ENCODE assay signal across 22 cellular contexts in genomic region chr5:128673970-128674369, GRCh38.
"Had no signal": no experiment of that assay in that cellular context is flagged by ENCODE, and none has a peak within 500 bp of the region (broad histone marks: within the 10 kb centered on the region; RNA-seq: fewer than 3 reads in every experiment).

No MANE protein-coding gene starts in this region.

- H3K27ac ChIP-seq: adrenal gland, breast epithelium, left ventricle myocardium inferior, prostate gland, right atrium auricular region, thyroid gland had no signal

- H3K36me3 ChIP-seq: adrenal gland, breast epithelium, left ventricle myocardium inferior, prostate gland, right atrium auricular region, thyroid gland had no signal

- H3K4me3 Mint-ChIP-seq: activated naive CD4-positive, alpha-beta T cell treated with anti-CD3 and anti-CD28 coated beads, Interleukin-2, amount 50 U/mL, for 24 hours; dendritic cell treated with granulocyte-macrophage colony-stimulating factor and Interleukin-4, amounts not matched to agents 40 ng/mL and 50 ng/mL, for 4 days; neural crest cell had no signal

- H3K9me3 Mint-ChIP-seq: dendritic cell treated with granulocyte-macrophage colony-stimulating factor and Interleukin-4, amounts not matched to agents 40 ng/mL and 50 ng/mL, for 4 days had no signal

- DNase-seq: activated CD4-positive, CD25-positive, alpha-beta regulatory T cell treated with anti-CD3 and anti-CD28 coated beads, Interleukin-2, amount 50 U/mL, for 72 hours; activated CD8-positive, alpha-beta memory T cell treated with anti-CD3 and anti-CD28 coated beads for 24 hours; activated CD8-positive, alpha-beta memory T cell treated with anti-CD3 and anti-CD28 coated beads, Interleukin-2, amount 50 U/mL, for 48 hours; activated gamma-delta T cell; adrenal gland; effector memory CD4-positive, alpha-beta T cell; foreskin fibroblast; hypothalamus; left ventricle myocardium inferior; mammary epithelial cell; stimulated activated CD4-positive, alpha-beta T cell treated with anti-CD3 and anti-CD28 coated beads, Interleukin-12 subunit alpha, Interleukin-12 subunit beta, amount 100 ng/mL, for 4 hours; stimulated activated CD4-positive, alpha-beta T cell treated with anti-CD3 and anti-CD28 coated beads, Interleukin-1b, Interleukin-23, amount 100 ng/mL, for 48 hours; stimulated activated CD8-positive, alpha-beta memory T cell treated with anti-CD3 and anti-CD28 coated beads, Interleukin-4, amount 100 ng/mL, for 48 hours; stimulated activated naive CD4-positive, alpha-beta T cell treated with Interleukin-2 at 50 U/mL for 16 hours; T1000; thyroid gland had no signal

- H3K4me3 ChIP-seq: adrenal gland, breast epithelium, left ventricle myocardium inferior, prostate gland, right atrium auricular region, thyroid gland had no signal

- H3K27me3 Mint-ChIP-seq: activated naive CD4-positive, alpha-beta T cell treated with anti-CD3 and anti-CD28 coated beads, Interleukin-2, amount 50 U/mL, for 24 hours; dendritic cell treated with granulocyte-macrophage colony-stimulating factor and Interleukin-4, amounts not matched to agents 40 ng/mL and 50 ng/mL, for 4 days had no signal

- H3K4me1 ChIP-seq: adrenal gland, breast epithelium, left ventricle myocardium inferior, prostate gland, right atrium auricular region, thyroid gland had no signal

- H3K4me1 Mint-ChIP-seq: activated naive CD4-positive, alpha-beta T cell treated with anti-CD3 and anti-CD28 coated beads, Interleukin-2, amount 50 U/mL, for 24 hours had no signal

- H3K27ac Mint-ChIP-seq: activated naive CD4-positive, alpha-beta T cell treated with anti-CD3 and anti-CD28 coated beads, Interleukin-2, amount 50 U/mL, for 24 hours; dendritic cell treated with granulocyte-macrophage colony-stimulating factor and Interleukin-4, amounts not matched to agents 40 ng/mL and 50 ng/mL, for 4 days had no signal

- H3K36me3 Mint-ChIP-seq: activated naive CD4-positive, alpha-beta T cell treated with anti-CD3 and anti-CD28 coated beads, Interleukin-2, amount 50 U/mL, for 24 hours had no signal

- H3K9me3 ChIP-seq: adrenal gland, prostate gland, thyroid gland had no signal

- H3K27me3 ChIP-seq: adrenal gland, breast epithelium, right atrium auricular region, thyroid gland had no signal
